Comparison of ENCODE assay signal across 8 cellular contexts in genomic region chr17:18362509-18363020, GRCh38. TPM values are rescaled to one million over a fixed set of nuclear protein-coding genes. Genes with fewer than 3 reads are reported as not detected.
DNase-seq lines count a peak whose midpoint lies in the region; FAIRE-seq and TF ChIP-seq lines count a peak whose summit lies in the region.

No MANE protein-coding gene starts in this region.

- H4K20me1 ChIP-seq in neural progenitor cell (ENCODE audit: low read depth): no peaks in the 10 kb centered on the region

- H3K9me3 Mint-ChIP-seq in activated naive CD4-positive, alpha-beta T cell treated with anti-CD3 and anti-CD28 coated beads, Interleukin-2, amount 10 ng/mL, durations not matched to agents 7 days and 5 days: no peaks in the 10 kb centered on the region
- no peaks in the 10 kb centered on the region for H3K9me3 Mint-ChIP-seq in neural progenitor cell

- FAIRE-seq in D721Med (lab: Jason Lieb, UNC): no peak

- peak overlapping the region; percentile 72 for H3K4me3 ChIP-seq in neural progenitor cell

- peaks cover 46% of the 10 kb centered on the region for H3K79me2 ChIP-seq in neural progenitor cell (ENCODE audit: low read depth)

- H2AFZ ChIP-seq in neural progenitor cell (replicated peaks): peak overlapping the region; percentile 83

- H3K4me2 ChIP-seq in neural progenitor cell: peak overlapping the region; percentile 80

- peaks cover 5% of the 10 kb centered on the region for H3K4me1 ChIP-seq in neural progenitor cell

- H3K4me3 Mint-ChIP-seq in activated naive CD4-positive, alpha-beta T cell treated with anti-CD3 and anti-CD28 coated beads, Interleukin-2, amount 10 ng/mL, durations not matched to agents 7 days and 5 days: peak overlapping the region; percentile 94
- peak overlapping the region; percentile 96 for H3K4me3 Mint-ChIP-seq in neural progenitor cell

- H3K27ac ChIP-seq in neural progenitor cell: no peak overlapping the region

- DNase-seq in ELR (ENCODE audit: low read depth) (peak; percentile 42), HuH-7.5 (ENCODE audit: low spot score) (peak; percentile 47), globus pallidus (ENCODE audit: low spot score) (peak; percentile 92), neural progenitor cell (ENCODE audit: low spot score) (peak; percentile 55), NCI-H446 treated with DMSO at 0.1 percent for 48 hours (lab: John Stamatoyannopoulos, UW) (no peak), cortex of kidney (lab: John Stamatoyannopoulos, UW) (no peak), D721Med (ENCODE audit: insufficient read length, low spot score) (no peak)
- peak; percentile 30 for DNase-seq in activated naive CD4-positive, alpha-beta T cell treated with anti-CD3 and anti-CD28 coated beads, Interleukin-2, amount 10 ng/mL, durations not matched to agents 7 days and 5 days

- peaks cover 27% of the 10 kb centered on the region for H3K4me1 Mint-ChIP-seq in activated naive CD4-positive, alpha-beta T cell treated with anti-CD3 and anti-CD28 coated beads, Interleukin-2, amount 10 ng/mL, durations not matched to agents 7 days and 5 days
- peaks cover 14% of the 10 kb centered on the region for H3K4me1 Mint-ChIP-seq in neural progenitor cell

- no peaks in the 10 kb centered on the region for H3K9me3 ChIP-seq in neural progenitor cell (ENCODE audit: low read depth)

- no peaks in the 10 kb centered on the region for H3F3A ChIP-seq in neural progenitor cell (ENCODE audit: low read depth)

- H3K36me3 Mint-ChIP-seq in activated naive CD4-positive, alpha-beta T cell treated with anti-CD3 and anti-CD28 coated beads, Interleukin-2, amount 10 ng/mL, durations not matched to agents 7 days and 5 days: peaks cover 5% of the 10 kb centered on the region
- H3K36me3 Mint-ChIP-seq in neural progenitor cell: peaks cover 3% of the 10 kb centered on the region

- peak overlapping the region; percentile 45 for H3K9ac ChIP-seq in neural progenitor cell

- H3K27ac Mint-ChIP-seq in activated naive CD4-positive, alpha-beta T cell treated with anti-CD3 and anti-CD28 coated beads, Interleukin-2, amount 10 ng/mL, durations not matched to agents 7 days and 5 days: peak overlapping the region; percentile 83
- no peak overlapping the region for H3K27ac Mint-ChIP-seq in neural progenitor cell

- no peaks in the 10 kb centered on the region for H3K36me3 ChIP-seq in neural progenitor cell

- CTCF ChIA-PET in activated naive CD4-positive, alpha-beta T cell treated with anti-CD3 and anti-CD28 coated beads, Interleukin-2, amount 10 ng/mL, durations not matched to agents 7 days and 5 days (lab: Charles Lee): interaction anchor here (1.1 to 1.2 kb wide), 2 partner anchors 42 to 177 kb away, joined by 3 to 4 read pairs; no protein-coding TSS in a partner anchor

- no peaks in the 10 kb centered on the region for H3K27me3 ChIP-seq in neural progenitor cell

- peak; percentile 18 for TF ChIP-seq CTCF in neural progenitor cell (IDR thresholded peaks at IDR 0.05)
- TF ChIP-seq CTCF in D721Med (IDR thresholded peaks at IDR 0.05; ENCODE audit: insufficient read depth, missing control alignments): no peak

- peaks cover 3% of the 10 kb centered on the region for H3K27me3 Mint-ChIP-seq in activated naive CD4-positive, alpha-beta T cell treated with anti-CD3 and anti-CD28 coated beads, Interleukin-2, amount 10 ng/mL, durations not matched to agents 7 days and 5 days
- H3K27me3 Mint-ChIP-seq in neural progenitor cell (ENCODE audit: insufficient read depth, low read depth): no peaks in the 10 kb centered on the region

RNA-seq across cellular contexts. Expression of gene SHMT1, which starts 0.8 kb away (rescaled TPM):
- total RNA-seq in neural progenitor cell (ENCODE audit: low replicate concordance): 26.3 and 38.5 TPM in 2 replicates

RNA-seq across cellular contexts. Expression of gene EVPLL, which starts 15.0 kb away (rescaled TPM):
- not detected in 2 replicates for total RNA-seq in neural progenitor cell (ENCODE audit: low replicate concordance)

RNA-seq across cellular contexts. Expression of gene SMCR8, which starts 47.5 kb away (rescaled TPM):
- 8.9 and 11.9 TPM in 2 replicates for total RNA-seq in neural progenitor cell (ENCODE audit: low replicate concordance)

RNA-seq across cellular contexts. Expression of gene TOP3A, which starts 47.8 kb away (rescaled TPM):
- 49.2 and 67.8 TPM in 2 replicates for total RNA-seq in neural progenitor cell (ENCODE audit: low replicate concordance)

Comparison
In these comparisons a context has a peak if more than half of its experiments do, and no peak if none do; other contexts are left out.
1. DNase-seq: peak in ELR (single experiment), HuH-7.5 (single experiment), activated naive CD4-positive, alpha-beta T cell treated with anti-CD3 and anti-CD28 coated beads, Interleukin-2, amount 10 ng/mL, durations not matched to agents 7 days and 5 days (single experiment), globus pallidus (single experiment) and neural progenitor cell (single experiment); none in NCI-H446 treated with DMSO at 0.1 percent for 48 hours (single experiment), cortex of kidney (single experiment) and D721Med (single experiment).